ENCODE assay signal across 22 cellular contexts in the genomic region with DNA sequence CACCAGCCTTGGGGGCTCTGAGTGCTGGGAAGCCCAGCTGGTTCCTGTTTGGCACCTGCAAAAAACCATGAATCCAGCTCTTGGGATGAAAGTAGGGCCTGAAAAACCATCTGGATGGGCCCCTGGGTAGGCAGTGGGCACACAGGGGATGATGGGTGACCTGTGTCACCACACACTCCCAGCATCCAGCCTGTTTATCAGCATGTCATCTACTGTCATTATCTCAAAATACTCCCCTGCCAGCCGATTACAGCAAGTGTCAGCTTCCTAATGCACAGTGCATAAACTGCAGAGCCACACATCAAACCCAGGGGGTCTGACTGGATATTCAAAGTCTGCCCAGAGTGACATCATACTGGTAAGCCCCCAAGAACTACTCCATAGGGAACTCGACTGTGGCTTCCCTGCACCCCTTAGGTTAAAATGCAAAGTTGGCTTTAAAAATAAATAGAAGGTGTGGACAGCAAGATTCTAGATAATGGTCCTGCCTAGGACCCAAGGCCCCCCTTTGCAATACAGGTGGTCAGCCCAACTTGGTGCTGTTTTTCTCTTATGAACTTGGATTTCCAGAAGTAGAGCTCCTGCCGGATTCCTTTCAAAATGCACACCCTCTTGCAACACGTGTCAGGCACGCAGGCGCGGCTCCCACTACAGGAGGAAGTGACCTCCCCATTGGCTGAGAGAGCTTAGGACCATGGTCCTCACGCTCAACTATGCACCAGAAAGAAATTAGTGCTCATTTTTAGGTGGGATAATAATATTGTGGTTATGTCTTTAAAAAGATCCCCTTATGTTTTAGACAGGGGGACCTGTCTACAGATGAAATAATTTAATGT.
A peak's percentile ranks its signal among the peaks of the same experiment; 100 is the strongest.
DNase-seq lines count a peak whose midpoint lies in the region; ATAC-seq and TF ChIP-seq lines count a peak whose summit lies in the region.
"Had no signal": no experiment of that assay in that cellular context is flagged by ENCODE, and none has a peak within 500 bp of the region (broad histone marks: within the 10 kb centered on the region; RNA-seq: fewer than 3 reads in every experiment).

No MANE protein-coding gene starts in this region.

- intact Hi-C loops in cardiac septum (cut with DNase I) = loop anchor here (5.0 kb wide), 2 partner anchors 84 to 296 kb away; no protein-coding TSS in a partner anchor
- intact Hi-C loops in heart right ventricle (cut with DNase I) = loop anchor here in 4 of 10 donors (5.0 to 10.0 kb wide), 5 partner anchors 84 to 246 kb away; partner anchors contain the start of gene SAMD4A (in 2 of the 4)

- no peak for ATAC-seq in heart right ventricle
- ATAC-seq in HG02763 (IDR thresholded peaks at IDR 0.05; ENCODE audit: unreplicated experiment) = no peak
- ATAC-seq in esophagus mucosa = no peak
- ATAC-seq: A549, HCT116, Panc1 had no signal

- no peak for TF ChIP-seq CTCF in heart right ventricle (IDR thresholded peaks at IDR 0.05)

- H3K27me3 ChIP-seq in heart right ventricle = no peaks in the 10 kb centered on the region
- H3K27me3 ChIP-seq: BLaER1 treated with 17β-estradiol and CSF1 and Interleukin-3, amounts not matched to agents 10 nM and 100 nM had no signal

- no peaks in the 10 kb centered on the region for H3K9me3 ChIP-seq in heart right ventricle
- H3K9me3 ChIP-seq: A549; BLaER1 treated with 17β-estradiol and CSF1 and Interleukin-3, amounts not matched to agents 10 nM and 100 nM had no signal

- H3K36me3 ChIP-seq in heart right ventricle = no peaks in the 10 kb centered on the region
- H3K36me3 ChIP-seq: BLaER1 treated with 17β-estradiol and CSF1 and Interleukin-3, amounts not matched to agents 10 nM and 100 nM had no signal

- DNase-seq in cardiac septum (ENCODE audit: low spot score) = peak; percentile 66
- DNase-seq in heart right ventricle = no peak
- DNase-seq in NCI-H69 (lab: John Stamatoyannopoulos, UW) = peak; percentile 8
- DNase-seq in ecto neural progenitor cell (ENCODE audit: low spot score) = peak; percentile 23
- no peak for DNase-seq in amniotic stem cell (lab: John Stamatoyannopoulos, UW)
- DNase-seq: AML-193; CD4-positive, alpha-beta T cell; KBM-7; MM.1S; NCI-H1092; NCI-H1417 treated with DMSO at 0.1 percent for 48 hours; NCI-H187 treated with DMSO at 0.1 percent for 48 hours; NCI-H2171 treated with DMSO at 0.1 percent for 48 hours; NCI-H446; NCI-H524 treated with DMSO at 0.1 percent for 48 hours; SHP77 treated with DMSO at 0.1 percent for 48 hours had no signal

- peaks cover 0 to 11% (median 9%) of the 10 kb centered on the region in 9 donors for H3K4me1 ChIP-seq in heart right ventricle

- 68 to 74% methylated on average over 8 of the region's 8 CpGs for WGBS in heart right ventricle, 2 donors

- H3K27ac ChIP-seq in heart right ventricle = no peak overlapping the region
- H3K27ac ChIP-seq: A549; BLaER1 treated with 17β-estradiol and CSF1 and Interleukin-3, amounts not matched to agents 10 nM and 100 nM had no signal

- H3K4me3 ChIP-seq in heart right ventricle = no peak overlapping the region
- H3K4me3 ChIP-seq: A549; BLaER1 treated with 17β-estradiol and CSF1 and Interleukin-3, amounts not matched to agents 10 nM and 100 nM had no signal

Comparison
In these comparisons a context has a peak if more than half of its experiments do, and no peak if none do; other contexts are left out.
1. DNase-seq: peak in cardiac septum (single experiment), NCI-H69 (single experiment) and ecto neural progenitor cell (single experiment); none in heart right ventricle (0 of 2) and amniotic stem cell (single experiment).